ENCODE assay signal across 9 cellular contexts in the genomic region with DNA sequence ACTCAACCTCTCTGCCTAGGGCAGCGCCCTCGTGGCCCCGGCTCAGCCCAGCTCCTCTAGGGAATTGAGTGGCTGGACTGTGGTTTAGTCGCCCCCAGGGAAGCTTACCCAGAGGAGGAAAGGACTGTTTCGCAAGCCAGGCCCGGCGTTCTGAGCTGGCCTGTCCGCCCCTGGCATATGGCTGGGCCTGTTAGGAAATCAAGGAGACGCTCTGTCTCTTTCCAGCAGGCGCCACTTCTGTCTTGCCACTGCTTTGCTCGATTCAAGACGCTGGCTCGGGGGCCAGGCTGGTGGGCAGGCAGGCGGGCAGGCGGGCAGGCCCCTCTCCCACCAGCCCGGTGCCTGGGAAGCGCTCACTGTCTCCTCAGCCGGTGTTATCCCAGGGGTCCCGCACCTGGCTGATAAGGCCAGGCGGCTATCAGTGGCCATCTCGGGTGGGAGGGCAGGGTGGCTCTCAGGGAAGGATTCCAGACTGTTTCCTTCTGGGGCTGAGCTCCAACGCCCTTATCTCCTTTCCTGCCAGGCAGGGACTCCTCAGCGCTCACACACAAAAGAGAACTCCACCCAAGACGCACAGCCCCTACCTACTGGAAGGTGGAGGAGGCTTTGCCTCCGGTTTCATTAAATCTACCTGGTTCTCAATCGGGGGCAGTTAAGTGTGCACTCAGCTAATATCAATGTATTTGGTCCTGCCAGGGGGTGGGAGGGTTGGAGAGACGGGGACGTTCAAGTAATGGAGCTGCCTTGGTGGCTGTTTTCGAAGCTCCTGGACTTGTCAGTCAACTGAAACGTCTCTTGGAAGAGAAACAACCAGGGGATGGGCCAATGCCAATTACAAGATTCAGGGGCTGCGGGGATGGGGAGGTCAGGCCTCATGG.
DNase-seq lines count a peak whose midpoint lies in the region; ATAC-seq and TF ChIP-seq lines count a peak whose summit lies in the region.
"Had no signal": no experiment of that assay in that cellular context is flagged by ENCODE, and none has a peak within 500 bp of the region (broad histone marks: within the 10 kb centered on the region; RNA-seq: fewer than 3 reads in every experiment).

No MANE protein-coding gene starts in this region.

- no peak for DNase-seq in activated naive CD4-positive, alpha-beta T cell treated with anti-CD3 and anti-CD28 coated beads, Interleukin-2, amount 50 U/mL, for 72 hours (ENCODE audit: low spot score in 2 of 2)
- DNase-seq in hepatic stellate cell (ENCODE audit: low spot score) (peak; percentile 68), stomach (no peak), cortex of kidney (lab: John Stamatoyannopoulos, UW) (no peak), NCI-H1436 (lab: John Stamatoyannopoulos, UW) (no peak), LoVo (ENCODE audit: low spot score) (no peak)
- DNase-seq: effector CD8-positive, alpha-beta T cell had no signal

- H3K27ac Mint-ChIP-seq in activated naive CD4-positive, alpha-beta T cell treated with anti-CD3 and anti-CD28 coated beads, Interleukin-2, amount 50 U/mL, for 72 hours, result peak overlapping the region; percentile 53 to 70

- H3K4me1 ChIP-seq in Loucy (ENCODE audit: insufficient read depth, low read length, poor library complexity, severe bottlenecking), result peaks cover 30% of the 10 kb centered on the region
- H3K4me1 ChIP-seq in stomach, result peaks cover 27 to 50% (median 39%) of the 10 kb centered on the region in 4 donors

- no peaks in the 10 kb centered on the region for H3F3A ChIP-seq in Loucy (ENCODE audit: low read depth)

- peaks cover 11 to 15% of the 10 kb centered on the region in 2 donors for H3K9me3 Mint-ChIP-seq in activated naive CD4-positive, alpha-beta T cell treated with anti-CD3 and anti-CD28 coated beads, Interleukin-2, amount 50 U/mL, for 72 hours

- no peak for TF ChIP-seq EP300 in stomach (IDR thresholded peaks at IDR 0.05)

- intact Hi-C loops in stomach (cut with DNase I; ENCODE audit: low total_unique reads), result no loop called here

- H3K9me3 ChIP-seq in Loucy (ENCODE audit: insufficient read depth, low read depth, low read length) (no peaks in the 10 kb centered on the region), stomach (no peaks in the 10 kb centered on the region)

- H3K9ac ChIP-seq in Loucy (ENCODE audit: low read depth, low read length, poor library complexity, severe bottlenecking), result peak overlapping the region; percentile 16

- peak overlapping the region; percentile 32 to 81 (median 64) for H3K27ac ChIP-seq in stomach

- ATAC-seq in activated naive CD4-positive, alpha-beta T cell treated with anti-CD3 and anti-CD28 coated beads, Interleukin-2, amount 50 U/mL, for 72 hours, result no peak
- no peak for ATAC-seq in GM18907 (IDR thresholded peaks at IDR 0.05; ENCODE audit: unreplicated experiment)

- no peaks in the 10 kb centered on the region for H3K79me2 ChIP-seq in Loucy (ENCODE audit: insufficient read depth, low read length)

- H3K36me3 ChIP-seq in Loucy (ENCODE audit: insufficient read depth, low read length) (no peaks in the 10 kb centered on the region), stomach (peaks cover 0 to 7% (median 0%) of the 10 kb centered on the region in 4 donors)

- H3K9me2 ChIP-seq in Loucy (replicated peaks; ENCODE audit: low read depth, low read length), result no peaks in the 10 kb centered on the region

- peak overlapping the region; percentile 73 for H3K4me2 ChIP-seq in Loucy (ENCODE audit: low read depth, low read length, poor library complexity, severe bottlenecking)

- WGBS in stomach, 5 donors, result 56 to 68% (median 68%) methylated on average over 25 to 31 of the region's 31 CpGs

- no peak overlapping the region for H3K4me3 ChIP-seq in Loucy (ENCODE audit: low read length, poor library complexity, severe bottlenecking)
- no peak overlapping the region for H3K4me3 ChIP-seq in stomach

- TF ChIP-seq CTCF in Loucy (conservative IDR thresholded peaks at IDR 0.05; ENCODE audit: low read length) (no peak), stomach (IDR thresholded peaks at IDR 0.05) (no peak)

- H3K27me3 ChIP-seq in Loucy (ENCODE audit: insufficient read depth, low read length, poor library complexity, severe bottlenecking) (no peaks in the 10 kb centered on the region), stomach (no peaks in the 10 kb centered on the region)

- H2AFZ ChIP-seq in Loucy (ENCODE audit: low read length), result no peak overlapping the region

- H4K20me1 ChIP-seq in Loucy (ENCODE audit: insufficient read depth, low read length, poor library complexity, severe bottlenecking), result no peaks in the 10 kb centered on the region

- TF ChIP-seq POLR2A in stomach (IDR thresholded peaks at IDR 0.05), result no peak

- H3K36me3 Mint-ChIP-seq in activated naive CD4-positive, alpha-beta T cell treated with anti-CD3 and anti-CD28 coated beads, Interleukin-2, amount 50 U/mL, for 72 hours, result no peaks in the 10 kb centered on the region
